Comparison of ENCODE assay signal across 11 cellular contexts in the genomic region with DNA sequence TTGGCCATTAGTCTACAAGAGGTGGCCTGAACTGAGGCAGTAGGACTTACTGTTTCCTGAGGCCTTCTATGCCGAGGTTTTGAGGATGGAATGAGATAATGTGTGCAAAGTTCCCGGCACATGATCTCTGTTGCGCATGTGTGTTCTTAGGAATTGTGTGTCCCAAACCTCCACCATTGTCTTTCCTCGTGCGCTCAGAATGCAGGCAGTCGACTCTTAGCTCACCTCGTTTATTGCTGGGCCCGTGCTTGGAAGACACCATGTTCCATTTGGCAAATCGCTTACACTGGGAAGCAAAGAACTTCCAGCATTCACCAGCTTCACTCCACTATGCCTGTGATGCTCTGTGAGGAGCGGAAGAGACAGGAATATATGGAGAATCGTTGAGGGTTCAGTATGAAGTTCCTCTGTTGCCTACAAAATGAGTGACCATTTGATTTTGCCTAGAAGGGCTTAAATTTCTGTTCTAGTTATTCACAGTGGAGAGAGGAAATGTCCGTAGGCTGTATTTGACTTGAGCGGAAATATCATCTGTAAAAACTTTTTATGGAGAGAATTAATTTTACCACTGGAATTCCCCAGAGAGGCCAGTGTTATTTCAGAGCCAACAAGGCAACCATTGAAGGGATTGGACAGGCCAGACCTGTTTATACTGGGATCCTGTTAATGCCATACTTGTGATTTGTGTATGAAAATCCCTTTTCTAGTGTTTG.
A peak's percentile ranks its signal among the peaks of the same experiment; 100 is the strongest.
DNase-seq lines count a peak whose midpoint lies in the region; ATAC-seq and TF ChIP-seq lines count a peak whose summit lies in the region.
"Had no signal": no experiment of that assay in that cellular context is flagged by ENCODE, and none has a peak within 500 bp of the region (broad histone marks: within the 10 kb centered on the region; RNA-seq: fewer than 3 reads in every experiment).

No MANE protein-coding gene starts in this region.

- ATAC-seq in gastrocnemius medialis: no peak
- no peak for ATAC-seq in GM21528 (IDR thresholded peaks at IDR 0.05; ENCODE audit: low FRiP score, unreplicated experiment)
- no peak for ATAC-seq in HG02973 (IDR thresholded peaks at IDR 0.05; ENCODE audit: unreplicated experiment)
- ATAC-seq: upper lobe of right lung had no signal

- H3F3A ChIP-seq in SK-N-SH (replicated peaks; ENCODE audit: insufficient read depth): peaks cover 29% of the 10 kb centered on the region

- no peaks in the 10 kb centered on the region for H4K20me1 ChIP-seq in SK-N-SH (ENCODE audit: insufficient read depth)
- H4K20me1 ChIP-seq in fibroblast of lung (ENCODE audit: control insufficient read depth, extremely low read depth, insufficient read depth, low read length): no peaks in the 10 kb centered on the region

- DNase-seq in GM06990 (ENCODE audit: extremely low read depth, insufficient read length): no peak
- no peak for DNase-seq in SK-N-SH
- DNase-seq in fibroblast of lung (ENCODE audit: low read depth in 2 of 2): peak; percentile 29 to 58
- no peak for DNase-seq in gastrocnemius medialis
- no peak for DNase-seq in SIG-M5 (lab: John Stamatoyannopoulos, UW)
- DNase-seq: cortex of kidney, NCI-H1092 treated with DMSO at 0.1 percent for 48 hours, upper lobe of right lung had no signal

- H3K9ac ChIP-seq in SK-N-SH: peak overlapping the region; percentile 58; the same call in 1 of the 2 replicates
- H3K9ac ChIP-seq in fibroblast of lung (ENCODE audit: insufficient read depth, low read length): no peak overlapping the region

- H3K27me3 ChIP-seq in GM06990 (replicated peaks; ENCODE audit: control insufficient read depth, insufficient read depth, low read length) (no peaks in the 10 kb centered on the region), SK-N-SH (ENCODE audit: insufficient read depth) (no peaks in the 10 kb centered on the region), fibroblast of lung (ENCODE audit: control insufficient read depth, insufficient read depth, low read length) (no peaks in the 10 kb centered on the region), gastrocnemius medialis (no peaks in the 10 kb centered on the region)
- H3K27me3 ChIP-seq: upper lobe of right lung had no signal

- H3K4me2 ChIP-seq in SK-N-SH (peak overlapping the region; percentile 60; the same call in 1 of the 2 replicates), fibroblast of lung (ENCODE audit: extremely low read depth, insufficient read depth, low read length) (peak overlapping the region; percentile 56)

- H3K9me3 ChIP-seq in SK-N-SH (no peaks in the 10 kb centered on the region), fibroblast of lung (ENCODE audit: control insufficient read depth, insufficient read depth, low read depth, low read length) (no peaks in the 10 kb centered on the region), gastrocnemius medialis (no peaks in the 10 kb centered on the region)
- H3K9me3 ChIP-seq: upper lobe of right lung had no signal

- H3K27ac ChIP-seq in SK-N-SH (ENCODE audit: low read depth in 2 of 2, low read length in 1 of 2) (peak overlapping the region; percentile 93 to 95), fibroblast of lung (ENCODE audit: insufficient read depth, low read length) (peak overlapping the region; percentile 78), gastrocnemius medialis (peak overlapping the region in 3 of 4 donors; percentile 33 to 72 (median 53))
- H3K27ac ChIP-seq: HL-60, upper lobe of right lung had no signal

- H2AFZ ChIP-seq in SK-N-SH (ENCODE audit: low read depth) (no peak overlapping the region), fibroblast of lung (ENCODE audit: low read length) (peak overlapping the region; percentile 34)

- H3K4me3 ChIP-seq in GM06990 (replicated peaks; ENCODE audit: low read depth, low read length) (peak overlapping the region; percentile 21; the same call in 1 of the 2 replicates), SK-N-SH (ENCODE audit: low read depth in 2 of 2, low read length in 1 of 2) (no peak overlapping the region), fibroblast of lung (replicated peaks in 1 of 4; ENCODE audit: control extremely low read depth in 1 of 4, insufficient read depth in 1 of 4, low read depth in 3 of 4, low read length in 4 of 4) (no peak overlapping the region), gastrocnemius medialis (no peak overlapping the region)
- H3K4me3 ChIP-seq: upper lobe of right lung had no signal

- TF ChIP-seq POLR2A in gastrocnemius medialis (IDR thresholded peaks at IDR 0.05): no peak

- TF ChIP-seq RAD21 in SK-N-SH (IDR thresholded peaks at IDR 0.05; ENCODE audit: low read length): no peak

- intact Hi-C loops in gastrocnemius medialis (cut with DNase I; ENCODE audit: low total_unique reads): no loop called here

- CTCF ChIA-PET in SK-N-SH (lab: Yijun Ruan, JAX): interaction anchor here (0.6 to 1.5 kb wide), 4 partner anchors 11 to 299 kb away, joined by 3 to 6 read pairs (median 5); no protein-coding TSS in a partner anchor

- H3K79me2 ChIP-seq in SK-N-SH (ENCODE audit: insufficient read depth) (no peaks in the 10 kb centered on the region), fibroblast of lung (ENCODE audit: control insufficient read depth, insufficient read depth, low read length) (no peaks in the 10 kb centered on the region)

- TF ChIP-seq CTCF in GM06990 (IDR thresholded peaks at IDR 0.05; ENCODE audit: insufficient read depth, low read length, poor library complexity, severe bottlenecking) (no peak), SK-N-SH (IDR thresholded peaks at IDR 0.05) (no peak), fibroblast of lung (conservative IDR thresholded peaks at IDR 0.05 in 1 of 2, IDR thresholded peaks at IDR 0.05 in 1 of 2; ENCODE audit: low read depth in 1 of 2, low read length in 2 of 2) (no peak), gastrocnemius medialis (IDR thresholded peaks at IDR 0.05 in 4 of 5, conservative IDR thresholded peaks at IDR 0.05 in 1 of 5) (no peak)

- H3K4me1 ChIP-seq in SK-N-SH (ENCODE audit: control insufficient read depth in 1 of 2, insufficient read depth in 2 of 2, low read depth in 1 of 2, low read length in 1 of 2) (peaks cover 30 to 46% of the 10 kb centered on the region in 2 experiments), fibroblast of lung (ENCODE audit: control insufficient read depth, extremely low read depth, insufficient read depth, low read length) (peaks cover 20% of the 10 kb centered on the region), gastrocnemius medialis (peaks cover 11 to 14% of the 10 kb centered on the region in 2 donors)

- POLR2A ChIA-PET in SK-N-SH (lab: Yijun Ruan, JAX): no interaction called here

- in situ Hi-C loops in gastrocnemius medialis (cut with MboI; ENCODE audit: low sequenced_read_pairs in 4 of 4): no loop called here

- no peaks in the 10 kb centered on the region for H3K9me2 ChIP-seq in SK-N-SH

- H3K36me3 ChIP-seq in GM06990 (ENCODE audit: control insufficient read depth, insufficient read depth, low read length) (peaks cover 7% of the 10 kb centered on the region), SK-N-SH (replicated peaks in 1 of 2; ENCODE audit: control insufficient read depth in 1 of 2, insufficient read depth in 2 of 2, low read length in 1 of 2) (peaks cover 0 to 7% of the 10 kb centered on the region in 2 experiments), fibroblast of lung (ENCODE audit: control insufficient read depth, insufficient read depth, low read length) (no peaks in the 10 kb centered on the region), gastrocnemius medialis (no peaks in the 10 kb centered on the region)
- H3K36me3 ChIP-seq: upper lobe of right lung had no signal

- WGBS in SK-N-SH (ENCODE audit: low lambda C conversion rate): 89% methylated on average over 11 of the region's 13 CpGs

- no peak for TF ChIP-seq EP300 in SK-N-SH (IDR thresholded peaks at IDR 0.05; ENCODE audit: borderline replicate concordance in 1 of 2, low read depth in 1 of 2, low read length in 1 of 2)

TF ChIP-seq in SK-N-SH, 30 proteins besides CTCF, POLR2A, EP300 and RAD21:
- TF ChIP-seq MEF2A (IDR thresholded peaks at IDR 0.05; ENCODE audit: borderline replicate concordance, low read depth) (no peak), YY1 (IDR thresholded peaks at IDR 0.05; ENCODE audit: low read depth) (0 out of 2 replicates have a peak, but pooled peaks have one; percentile 1)

Comparison
In these comparisons a context has a peak if more than half of its experiments do, and no peak if none do; other contexts are left out.
1. DNase-seq: peak in fibroblast of lung (2 of 2); none in GM06990 (single experiment), SK-N-SH (single experiment), gastrocnemius medialis (0 of 2) and SIG-M5 (single experiment).
2. Peak in every context shown above with its lines, with median percentiles within 50 percentile points of each other: H3K27ac ChIP-seq.